In the genomic region with DNA sequence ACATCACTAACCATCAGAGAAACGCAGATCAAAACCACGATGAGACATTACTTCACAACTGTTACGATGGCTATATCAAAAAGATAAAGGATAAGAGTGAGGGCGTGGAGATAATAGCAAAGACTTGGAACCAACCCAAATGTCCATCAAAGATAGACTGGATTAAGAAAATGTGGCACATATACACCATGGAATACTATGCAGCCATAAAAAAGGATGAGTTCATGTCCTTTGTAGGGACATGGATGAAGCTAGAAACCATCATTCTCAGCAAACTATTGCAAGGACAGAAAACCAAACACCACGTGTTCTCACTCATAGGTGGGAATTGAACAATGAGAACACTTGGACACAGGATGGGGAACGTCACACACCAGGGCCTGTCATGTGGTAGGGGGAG, we compare ENCODE assay signal across 3 cellular contexts.
TF ChIP-seq lines count a peak whose summit lies in the region.

No MANE protein-coding gene starts in this region.

TF ChIP-seq in HEK293, 187 proteins besides CTCF, POLR2A, EP300 and RAD21:
- TF ChIP-seq ZNF146 (tag by site-specific recombination; IDR thresholded peaks at IDR 0.05) = peak; percentile 99

TF ChIP-seq in K562, 482 proteins besides CTCF, POLR2A, EP300 and RAD21:
- peak; percentile 63 for TF ChIP-seq ZNF146 (CRISPR knock-in tag; IDR thresholded peaks at IDR 0.05; ENCODE audit: unreplicated experiment)
- TF ChIP-seq KDM1A (IDR thresholded peaks at IDR 0.05) = peak in 1 of 2 experiments; percentile 27; a peak in 1 of 4 replicates
- peak; percentile 67; the same call in 1 of the 2 replicates for TF ChIP-seq BCOR (IDR thresholded peaks at IDR 0.05)

TF ChIP-seq in HepG2, 621 proteins besides CTCF, POLR2A, EP300 and RAD21:
- TF ChIP-seq, protein P1, sequence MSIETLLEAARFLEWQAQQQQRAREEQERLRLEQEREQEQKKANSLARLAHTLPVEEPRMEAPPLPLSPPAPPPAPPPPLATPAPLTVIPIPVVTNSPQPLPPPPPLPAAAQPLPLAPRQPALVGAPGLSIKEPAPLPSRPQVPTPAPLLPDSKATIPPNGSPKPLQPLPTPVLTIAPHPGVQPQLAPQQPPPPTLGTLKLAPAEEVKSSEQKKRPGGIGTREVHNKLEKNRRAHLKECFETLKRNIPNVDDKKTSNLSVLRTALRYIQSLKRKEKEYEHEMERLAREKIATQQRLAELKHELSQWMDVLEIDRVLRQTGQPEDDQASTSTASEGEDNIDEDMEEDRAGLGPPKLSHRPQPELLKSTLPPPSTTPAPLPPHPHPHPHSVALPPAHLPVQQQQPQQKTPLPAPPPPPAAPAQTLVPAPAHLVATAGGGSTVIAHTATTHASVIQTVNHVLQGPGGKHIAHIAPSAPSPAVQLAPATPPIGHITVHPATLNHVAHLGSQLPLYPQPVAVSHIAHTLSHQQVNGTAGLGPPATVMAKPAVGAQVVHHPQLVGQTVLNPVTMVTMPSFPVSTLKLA (IDR thresholded peaks at IDR 0.05) = 0 out of 2 replicates have a peak, but pooled peaks have one; percentile 14
TF ChIP-seq in HepG2: peak in this region for 1; not testable (repeated sequence) for 620.
